Comparison of ENCODE assay signal across 27 cellular contexts in the genomic region with DNA sequence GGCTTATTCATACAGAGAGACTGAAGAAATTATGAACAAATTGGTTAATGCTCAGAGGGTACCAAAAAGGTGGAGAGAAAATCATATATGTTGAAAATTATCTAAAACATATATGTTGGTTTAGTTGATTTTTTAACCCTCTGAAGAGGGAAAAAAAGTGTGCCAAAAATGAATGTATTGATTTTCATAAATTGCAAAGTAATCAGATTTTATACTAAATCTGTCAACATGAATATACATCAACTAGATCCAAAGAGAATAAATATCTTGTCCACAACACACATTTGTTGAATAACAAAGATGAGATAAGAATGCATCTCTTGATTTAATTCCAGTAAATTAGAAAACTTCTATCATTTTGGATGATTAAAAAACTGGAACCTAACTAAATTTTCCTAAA.
"Had no signal": no experiment of that assay in that cellular context is flagged by ENCODE, and none has a peak within 500 bp of the region (broad histone marks: within the 10 kb centered on the region; RNA-seq: fewer than 3 reads in every experiment).

No MANE protein-coding gene starts in this region.

- DNase-seq: naive thymus-derived CD4-positive, alpha-beta T cell; natural killer cell; occipital lobe; ovary; posterior cingulate gyrus; psoas muscle; right cardiac atrium; sigmoid colon; spleen; stimulated activated CD4-positive, alpha-beta T cell treated with anti-CD3 and anti-CD28 coated beads, Interleukin-12 subunit alpha, Interleukin-12 subunit beta, amount 100 ng/mL, for 4 hours; stimulated activated CD4-positive, alpha-beta T cell treated with anti-CD3 and anti-CD28 coated beads, Interleukin-2, amount 100 ng/mL, for 24 hours; stimulated activated CD4-positive, alpha-beta T cell treated with anti-CD3 and anti-CD28 coated beads, Interleukin-2, amount 100 ng/mL, for 48 hours; stimulated activated CD4-positive, alpha-beta T cell treated with anti-CD3 and anti-CD28 coated beads, Interleukin-4, amount 100 ng/mL, for 24 hours; stimulated activated naive B cell treated with anti-CD40 and anti-IgM and Interleukin-4, amounts not matched to agents 10 μg/mL and 1 μg/mL and 100 μg/mL, for 72 hours; stimulated activated naive CD4-positive, alpha-beta T cell treated with Interleukin-2 at 50 U/mL for 16 hours; stomach; thyroid gland; trophoblast cell; upper lobe of left lung had no signal

- H3K36me3 ChIP-seq: neural progenitor cell, ovary, sigmoid colon, spleen, stomach, thoracic aorta, thyroid gland, tibial nerve, upper lobe of left lung, vagina had no signal

- ATAC-seq: naive thymus-derived CD4-positive, alpha-beta T cell; natural killer cell; psoas muscle; right cardiac atrium; stimulated activated effector memory CD8-positive, alpha-beta T cell treated with anti-CD3 and anti-CD28 coated beads, Interleukin-12 subunit alpha, Interleukin-12 subunit beta, amount 100 ng/mL, for 72 hours; stimulated activated naive B cell treated with anti-CD40 and anti-IgM and Interleukin-4, amounts not matched to agents 10 μg/mL and 1 μg/mL and 100 μg/mL, for 72 hours had no signal

- H3K9ac ChIP-seq: neural progenitor cell, parathyroid adenoma had no signal

- H3K4me2 ChIP-seq: neural progenitor cell, smooth muscle cell had no signal

- H3K27me3 ChIP-seq: neural progenitor cell, ovary, sigmoid colon, spleen, stomach, thyroid gland, tibial nerve, upper lobe of left lung, vagina had no signal

- H3K79me2 ChIP-seq: parathyroid adenoma had no signal

- H3K4me3 ChIP-seq: neural progenitor cell, ovary, psoas muscle, sigmoid colon, smooth muscle cell, spleen, stomach, thoracic aorta, thyroid gland, tibial nerve, upper lobe of left lung, vagina had no signal

- H3K4me1 ChIP-seq: neural progenitor cell, parathyroid adenoma, psoas muscle, sigmoid colon, spleen, stomach, thyroid gland, tibial nerve, upper lobe of left lung, vagina had no signal

- H3K27ac ChIP-seq: neural progenitor cell, ovary, parathyroid adenoma, psoas muscle, sigmoid colon, spleen, stomach, thoracic aorta, thyroid gland, tibial nerve, upper lobe of left lung, vagina had no signal

- FAIRE-seq: urothelium cell line had no signal

- H2AFZ ChIP-seq: neural progenitor cell, parathyroid adenoma had no signal

- H3K9me3 ChIP-seq: ovary, psoas muscle, thoracic aorta, thyroid gland, vagina had no signal
